In the genomic region with DNA sequence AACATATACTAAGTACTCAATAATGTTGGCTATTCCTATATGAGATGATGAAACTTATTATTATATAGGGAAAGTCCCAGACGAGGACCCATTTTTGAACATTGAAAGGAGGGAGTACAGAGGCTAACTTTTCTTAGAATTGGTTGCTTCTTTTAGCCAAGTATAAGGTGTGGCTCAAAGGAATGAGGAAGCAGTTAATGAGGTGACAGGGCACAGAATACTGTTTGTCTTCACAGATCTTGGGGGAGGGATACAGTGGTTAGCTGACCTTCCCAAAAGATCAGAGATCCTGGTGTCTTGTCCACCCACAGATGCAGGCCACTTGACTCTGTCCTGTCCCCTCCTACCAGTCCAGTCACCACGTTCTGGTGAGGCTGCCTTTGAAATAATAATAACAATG, we compare ENCODE assay signal across 1 cellular context.
TF ChIP-seq lines count a peak whose summit lies in the region.

No MANE protein-coding gene starts in this region.

TF ChIP-seq in HCT116, 20 proteins besides CTCF, POLR2A, EP300 and RAD21 (continued from another document):
- TF ChIP-seq, protein P1, sequence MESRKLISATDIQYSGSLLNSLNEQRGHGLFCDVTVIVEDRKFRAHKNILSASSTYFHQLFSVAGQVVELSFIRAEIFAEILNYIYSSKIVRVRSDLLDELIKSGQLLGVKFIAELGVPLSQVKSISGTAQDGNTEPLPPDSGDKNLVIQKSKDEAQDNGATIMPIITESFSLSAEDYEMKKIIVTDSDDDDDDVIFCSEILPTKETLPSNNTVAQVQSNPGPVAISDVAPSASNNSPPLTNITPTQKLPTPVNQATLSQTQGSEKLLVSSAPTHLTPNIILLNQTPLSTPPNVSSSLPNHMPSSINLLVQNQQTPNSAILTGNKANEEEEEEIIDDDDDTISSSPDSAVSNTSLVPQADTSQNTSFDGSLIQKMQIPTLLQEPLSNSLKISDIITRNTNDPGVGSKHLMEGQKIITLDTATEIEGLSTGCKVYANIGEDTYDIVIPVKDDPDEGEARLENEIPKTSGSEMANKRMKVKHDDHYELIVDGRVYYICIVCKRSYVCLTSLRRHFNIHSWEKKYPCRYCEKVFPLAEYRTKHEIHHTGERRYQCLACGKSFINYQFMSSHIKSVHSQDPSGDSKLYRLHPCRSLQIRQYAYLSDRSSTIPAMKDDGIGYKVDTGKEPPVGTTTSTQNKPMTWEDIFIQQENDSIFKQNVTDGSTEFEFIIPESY (IDR thresholded peaks at IDR 0.05; ENCODE audit: extremely low read depth, insufficient replicate concordance, low read length), result no peak
- no peak for TF ChIP-seq FOSL1 (IDR thresholded peaks at IDR 0.05; ENCODE audit: low read depth)
- TF ChIP-seq ZFX (IDR thresholded peaks at IDR 0.05), result no peak
- TF ChIP-seq EGR1 (IDR thresholded peaks at IDR 0.05; ENCODE audit: low read depth), result no peak
- TF ChIP-seq EZH2phosphoT487 (IDR thresholded peaks at IDR 0.05; ENCODE audit: borderline replicate concordance), result no peak
- TF ChIP-seq POLR2AphosphoS5 (IDR thresholded peaks at IDR 0.05; ENCODE audit: low read depth, low read length), result no peak; the same call in 1 of the 2 replicates
- TF ChIP-seq CBX3 (IDR thresholded peaks at IDR 0.05; ENCODE audit: low read depth), result peak; percentile 48; the same call in 1 of the 2 replicates
- TF ChIP-seq, protein P2, sequence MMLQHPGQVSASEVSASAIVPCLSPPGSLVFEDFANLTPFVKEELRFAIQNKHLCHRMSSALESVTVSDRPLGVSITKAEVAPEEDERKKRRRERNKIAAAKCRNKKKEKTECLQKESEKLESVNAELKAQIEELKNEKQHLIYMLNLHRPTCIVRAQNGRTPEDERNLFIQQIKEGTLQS (IDR thresholded peaks at IDR 0.05), result no peak
- no peak for TF ChIP-seq CEBPB (IDR thresholded peaks at IDR 0.05; ENCODE audit: low read depth)
- no peak for TF ChIP-seq ZNF274 (IDR thresholded peaks at IDR 0.05; ENCODE audit: low read depth, low read length)
- no peak for TF ChIP-seq TCF7L2 (IDR thresholded peaks at IDR 0.05; ENCODE audit: borderline replicate concordance, extremely low read depth, insufficient read depth, insufficient read length)
- peak; percentile 48; the same call in 1 of the 2 replicates for TF ChIP-seq SIN3A (IDR thresholded peaks at IDR 0.05; ENCODE audit: low read depth)
